ENCODE assay signal across 33 cellular contexts in the genomic region with DNA sequence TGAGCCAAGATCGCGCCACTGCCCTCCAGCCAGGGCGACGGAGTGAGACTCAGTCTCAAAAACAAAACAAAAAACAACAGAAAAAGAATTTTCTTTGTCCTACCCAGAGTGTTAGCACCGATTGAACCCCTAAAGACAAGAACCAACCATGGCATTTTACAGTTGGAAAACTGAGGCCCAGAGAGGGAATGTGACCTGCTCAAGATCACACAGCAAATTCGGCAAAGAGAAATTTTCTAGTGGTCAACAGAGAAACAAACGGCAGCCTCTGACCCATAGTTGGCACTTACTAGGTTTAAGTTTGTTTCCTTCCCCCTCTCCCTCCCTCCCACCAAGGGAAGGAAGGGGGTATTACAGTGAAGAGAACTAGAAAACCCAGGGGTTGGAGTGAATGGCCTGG. TPM values are rescaled to one million over a fixed set of nuclear protein-coding genes. Genes with fewer than 3 reads are reported as not detected.
"Had no signal": no experiment of that assay in that cellular context is flagged by ENCODE, and none has a peak within 500 bp of the region (broad histone marks: within the 10 kb centered on the region; RNA-seq: fewer than 3 reads in every experiment).

No MANE protein-coding gene starts in this region.

- H3K9me3 ChIP-seq: colonic mucosa, esophagus squamous epithelium, gastrocnemius medialis, heart right ventricle, left lung, lower lobe of right lung, mucosa of descending colon had no signal

- H3K4me3 ChIP-seq: colonic mucosa, esophagus squamous epithelium, gastrocnemius medialis, heart right ventricle, left lung, lower lobe of right lung, mucosa of descending colon had no signal

- H3K4me1 ChIP-seq: colonic mucosa, esophagus squamous epithelium, gastrocnemius medialis, heart right ventricle, left lung, lower lobe of right lung had no signal

- FAIRE-seq: endometrium, islet of Langerhans, keratinocyte had no signal

- H3K36me3 ChIP-seq: colonic mucosa, esophagus squamous epithelium, gastrocnemius medialis, heart right ventricle, left lung, lower lobe of right lung had no signal

- H3K27ac ChIP-seq: colonic mucosa, epithelial cell of prostate, esophagus squamous epithelium, gastrocnemius medialis, heart right ventricle, left lung, lower lobe of right lung had no signal

- ATAC-seq: effector memory CD8-positive, alpha-beta T cell; esophagus mucosa; gastrocnemius medialis; heart right ventricle; left cardiac atrium; left lung; left ventricle myocardium superior; lower lobe of right lung; mucosa of descending colon had no signal

- DNase-seq: colonic mucosa; cortex of kidney; effector CD8-positive, alpha-beta T cell; effector memory CD8-positive, alpha-beta T cell; endodermal cell; erythroblast; esophagus squamous epithelium; foreskin fibroblast; foreskin melanocyte; gastrocnemius medialis; glutamatergic neuron; head of caudate nucleus; heart right ventricle; hippocampal formation; left cardiac atrium; left lung; left ventricle myocardium superior; lower lobe of right lung; mesenchymal stem cell; mucosa of descending colon; naive B cell had no signal

- H3K27me3 ChIP-seq: colonic mucosa, gastrocnemius medialis had no signal

RNA-seq across cellular contexts. Expression of a gene that starts 20.5 kb away (rescaled TPM):
- total RNA-seq: dermis microvascular lymphatic vessel endothelial cell, endodermal cell, gastrocnemius medialis, glomerular endothelial cell, heart right ventricle, left cardiac atrium, left lung, left ventricle myocardium superior, lower leg skin, lower lobe of right lung, lung microvascular endothelial cell, mesenteric fat pad, mesothelial cell of epicardium, myocyte had no signal
- polyA plus RNA-seq: heart right ventricle, keratinocyte had no signal
